ENCODE assay signal across 18 cellular contexts in genomic region chr2:205709319-205709718, GRCh38. TPM values are rescaled to one million over a fixed set of nuclear protein-coding genes. Genes with fewer than 3 reads are reported as not detected.
DNase-seq lines count a peak whose midpoint lies in the region; ATAC-seq and TF ChIP-seq lines count a peak whose summit lies in the region.
"Had no signal": no experiment of that assay in that cellular context is flagged by ENCODE, and none has a peak within 500 bp of the region (broad histone marks: within the 10 kb centered on the region; RNA-seq: fewer than 3 reads in every experiment).

No MANE protein-coding gene starts in this region.

- H3K4me3 Mint-ChIP-seq in T-helper 1 cell treated with Interleukin-12 subunit alpha and Interleukin-12 subunit beta and Interleukin-4 antibody, amounts not matched to agents 30 μg/mL and 1 μg/mL, for 36 hours = peak overlapping the region; percentile 56
- no peak overlapping the region for H3K4me3 Mint-ChIP-seq in stimulated activated memory B cell treated with anti-CD40 and anti-IgM and Interleukin-4, amounts not matched to agents 10 μg/mL and 1 μg/mL and 100 μg/mL, for 72 hours
- H3K4me3 Mint-ChIP-seq: CD14-positive monocyte; naive thymus-derived CD4-positive, alpha-beta T cell had no signal

- no peaks in the 10 kb centered on the region for H3K27me3 ChIP-seq in body of pancreas
- H3K27me3 ChIP-seq: testis had no signal

- no peak overlapping the region for H3K27ac ChIP-seq in body of pancreas
- H3K27ac ChIP-seq: 22Rv1 had no signal

- ATAC-seq in HG02678 (IDR thresholded peaks at IDR 0.05; ENCODE audit: unreplicated experiment) (peak; percentile 24), body of pancreas (peak; percentile 77)
- ATAC-seq in stimulated activated memory B cell treated with anti-CD40 and anti-IgM and Interleukin-4, amounts not matched to agents 10 μg/mL and 1 μg/mL and 100 μg/mL, for 72 hours = no peak
- ATAC-seq: HCT116; left ventricle myocardium superior; naive thymus-derived CD4-positive, alpha-beta T cell had no signal

- no peak overlapping the region for H3K4me3 ChIP-seq in body of pancreas
- H3K4me3 ChIP-seq: testis had no signal

- no peak for TF ChIP-seq POLR2A in body of pancreas (IDR thresholded peaks at IDR 0.05)

- no peaks in the 10 kb centered on the region for H3K27me3 Mint-ChIP-seq in T-helper 1 cell treated with Interleukin-12 subunit alpha and Interleukin-12 subunit beta and Interleukin-4 antibody, amounts not matched to agents 30 μg/mL and 1 μg/mL, for 36 hours (ENCODE audit: low read depth)
- H3K27me3 Mint-ChIP-seq in stimulated activated memory B cell treated with anti-CD40 and anti-IgM and Interleukin-4, amounts not matched to agents 10 μg/mL and 1 μg/mL and 100 μg/mL, for 72 hours = no peaks in the 10 kb centered on the region

- H3K9me3 ChIP-seq in body of pancreas = no peaks in the 10 kb centered on the region
- H3K9me3 ChIP-seq: testis had no signal

- H3K9me3 Mint-ChIP-seq in T-helper 1 cell treated with Interleukin-12 subunit alpha and Interleukin-12 subunit beta and Interleukin-4 antibody, amounts not matched to agents 30 μg/mL and 1 μg/mL, for 36 hours = no peaks in the 10 kb centered on the region
- H3K9me3 Mint-ChIP-seq in stimulated activated memory B cell treated with anti-CD40 and anti-IgM and Interleukin-4, amounts not matched to agents 10 μg/mL and 1 μg/mL and 100 μg/mL, for 72 hours = no peaks in the 10 kb centered on the region
- H3K9me3 Mint-ChIP-seq: CD14-positive monocyte; naive thymus-derived CD4-positive, alpha-beta T cell had no signal

- intact Hi-C loops in body of pancreas (cut with DNase I) (no loop called here), cardiac septum (cut with DNase I) (loop anchor here (10.0 kb wide), 1 partner anchor 1385 kb away; no protein-coding TSS in a partner anchor)

- no peak for TF ChIP-seq CTCF in body of pancreas (IDR thresholded peaks at IDR 0.05)

- peaks cover 2% of the 10 kb centered on the region for H3K36me3 Mint-ChIP-seq in T-helper 1 cell treated with Interleukin-12 subunit alpha and Interleukin-12 subunit beta and Interleukin-4 antibody, amounts not matched to agents 30 μg/mL and 1 μg/mL, for 36 hours (ENCODE audit: low read depth)
- H3K36me3 Mint-ChIP-seq in stimulated activated memory B cell treated with anti-CD40 and anti-IgM and Interleukin-4, amounts not matched to agents 10 μg/mL and 1 μg/mL and 100 μg/mL, for 72 hours = no peaks in the 10 kb centered on the region

- H3K4me1 ChIP-seq in body of pancreas = no peaks in the 10 kb centered on the region

- no peaks in the 10 kb centered on the region for H3K36me3 ChIP-seq in body of pancreas (replicated peaks in 1 of 2; ENCODE audit: insufficient read depth in 1 of 2, low read depth in 2 of 2)

- DNase-seq in T-helper 1 cell = no peak
- DNase-seq in body of pancreas = peak in 3 of 4 donors; percentile 51 to 66 (median 59)
- DNase-seq in activated CD4-positive, CD25-positive, alpha-beta regulatory T cell (lab: John Stamatoyannopoulos, UW) = no peak
- no peak for DNase-seq in NCI-H187 (lab: John Stamatoyannopoulos, UW)
- no peak for DNase-seq in cardiac septum (ENCODE audit: low spot score)
- DNase-seq: activated CD4-positive, CD25-positive, alpha-beta regulatory T cell treated with anti-CD3 and anti-CD28 coated beads, Interleukin-2, amount 50 U/mL, for 72 hours; cerebellar nuclear complex; left ventricle myocardium superior; naive thymus-derived CD4-positive, alpha-beta T cell; NCI-H1092; NCI-H2171 treated with DMSO at 0.1 percent for 48 hours; testis had no signal

- H3K4me1 Mint-ChIP-seq in T-helper 1 cell treated with Interleukin-12 subunit alpha and Interleukin-12 subunit beta and Interleukin-4 antibody, amounts not matched to agents 30 μg/mL and 1 μg/mL, for 36 hours (ENCODE audit: low read depth) = peaks cover 30% of the 10 kb centered on the region
- peaks cover 60% of the 10 kb centered on the region for H3K4me1 Mint-ChIP-seq in stimulated activated memory B cell treated with anti-CD40 and anti-IgM and Interleukin-4, amounts not matched to agents 10 μg/mL and 1 μg/mL and 100 μg/mL, for 72 hours

- 26 to 51% methylated on average over 4 of the region's 4 CpGs for WGBS in body of pancreas, 2 donors

- H3K27ac Mint-ChIP-seq in T-helper 1 cell treated with Interleukin-12 subunit alpha and Interleukin-12 subunit beta and Interleukin-4 antibody, amounts not matched to agents 30 μg/mL and 1 μg/mL, for 36 hours = peak overlapping the region; percentile 78
- peak overlapping the region; percentile 54 for H3K27ac Mint-ChIP-seq in stimulated activated memory B cell treated with anti-CD40 and anti-IgM and Interleukin-4, amounts not matched to agents 10 μg/mL and 1 μg/mL and 100 μg/mL, for 72 hours

RNA-seq across cellular contexts. Expression of gene NRP2, which starts 27.0 kb away (rescaled TPM):
- total RNA-seq in body of pancreas = 1 to 10 TPM; 5.7 to 7.6 TPM
- 11.7 TPM for total RNA-seq in cardiac septum

Comparison
In these comparisons a context has a peak if more than half of its experiments do, and no peak if none do; other contexts are left out.
1. DNase-seq: peak in body of pancreas (3 of 4); none in T-helper 1 cell (0 of 5), activated CD4-positive, CD25-positive, alpha-beta regulatory T cell (0 of 4), NCI-H187 (0 of 2) and cardiac septum (single experiment).